Comparison of ENCODE assay signal across 13 cellular contexts in genomic region chr12:109625749-109626377, GRCh38.
"Had no signal": no experiment of that assay in that cellular context is flagged by ENCODE, and none has a peak within 500 bp of the region (broad histone marks: within the 10 kb centered on the region; RNA-seq: fewer than 3 reads in every experiment).

No MANE protein-coding gene starts in this region.

- H3K27ac ChIP-seq: hepatocyte, sigmoid colon, skin epidermis had no signal

- H3K79me2 ChIP-seq: hepatocyte had no signal

- H3K36me3 ChIP-seq: sigmoid colon had no signal

- H3K4me1 ChIP-seq: sigmoid colon had no signal

- DNase-seq: erythroblast; foreskin melanocyte; mesendoderm; naive thymus-derived CD4-positive, alpha-beta T cell; nephron progenitor cell; sigmoid colon; stimulated activated CD4-positive, alpha-beta T cell treated with anti-CD3 and anti-CD28 coated beads, Interleukin-2, amount 100 ng/mL, for 24 hours; stimulated activated CD4-positive, alpha-beta T cell treated with anti-CD3 and anti-CD28 coated beads, Interleukin-4, amount 100 ng/mL, for 4 hours; stimulated activated naive B cell treated with anti-CD40 and anti-IgM and Interleukin-4, amounts not matched to agents 10 μg/mL and 1 μg/mL and 100 μg/mL, for 72 hours; stimulated activated naive CD8-positive, alpha-beta T cell treated with anti-CD3 and anti-CD28 coated beads, Interleukin-15, amount 100 ng/mL, for 72 hours had no signal

- H3K9me3 ChIP-seq: sigmoid colon had no signal

- ATAC-seq: naive thymus-derived CD4-positive, alpha-beta T cell; stimulated activated naive B cell treated with anti-CD40 and anti-IgM and Interleukin-4, amounts not matched to agents 10 μg/mL and 1 μg/mL and 100 μg/mL, for 72 hours had no signal

- H3K4me3 ChIP-seq: hepatocyte, sigmoid colon, skin epidermis had no signal

- H3K4me2 ChIP-seq: hepatocyte had no signal

- FAIRE-seq: colon had no signal

- H2AFZ ChIP-seq: hepatocyte had no signal
